Comparison of ENCODE assay signal across 25 cellular contexts in the genomic region with DNA sequence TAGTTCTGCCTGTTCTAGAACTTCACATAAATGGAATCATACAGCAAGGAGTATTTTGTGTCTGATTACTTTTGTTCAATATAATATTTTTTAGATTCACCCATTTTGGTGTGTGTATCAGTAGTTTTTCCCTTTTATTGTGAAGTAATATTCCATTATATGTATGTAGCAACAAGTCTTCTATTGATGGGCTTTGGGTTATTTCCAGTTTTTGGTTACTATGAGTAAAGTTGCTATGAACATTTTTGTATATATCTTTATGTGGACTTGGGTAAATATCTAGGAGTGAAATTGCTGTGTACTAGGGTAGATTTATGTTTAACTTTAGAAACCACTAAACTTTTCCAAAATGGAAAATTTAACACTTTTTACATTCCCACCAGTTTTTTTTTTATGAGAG. TPM values are rescaled to one million over a fixed set of nuclear protein-coding genes. Genes with fewer than 3 reads are reported as not detected.
DNase-seq lines count a peak whose midpoint lies in the region; ATAC-seq lines count a peak whose summit lies in the region.
"Had no signal": no experiment of that assay in that cellular context is flagged by ENCODE, and none has a peak within 500 bp of the region (broad histone marks: within the 10 kb centered on the region; RNA-seq: fewer than 3 reads in every experiment).

No MANE protein-coding gene starts in this region.

- POLR2A ChIA-PET in naive thymus-derived CD8-positive, alpha-beta T cell (lab: Charles Lee): no interaction called here

- DNase-seq in activated T-cell treated with anti-CD3 and anti-CD28 coated beads, Interleukin-2, amount 50 U/mL, for 24 hours: no peak
- DNase-seq in activated T-cell treated with anti-CD3 and anti-CD28 coated beads, Interleukin-2, amount 50 U/mL, for 4 hours: no peak
- DNase-seq in M059J (ENCODE audit: low read depth): peak; percentile 29
- no peak for DNase-seq in central memory CD8-positive, alpha-beta T cell (ENCODE audit: low spot score in 2 of 2)
- DNase-seq in naive thymus-derived CD8-positive, alpha-beta T cell: no peak
- no peak for DNase-seq in central memory CD4-positive, alpha-beta T cell
- no peak for DNase-seq in stimulated activated CD4-positive, alpha-beta T cell treated with anti-CD3 and anti-CD28 coated beads, Interleukin-4, amount 100 ng/mL, for 1 hour
- no peak for DNase-seq in activated CD4-positive, alpha-beta T cell treated with anti-CD3 and anti-CD28 coated beads for 1 hour
- DNase-seq: 8988T; activated CD4-positive, alpha-beta memory T cell treated with anti-CD3 and anti-CD28 coated beads, Interleukin-2, amount 10 ng/mL, durations not matched to agents 7 days and 5 days; activated naive CD4-positive, alpha-beta T cell treated with anti-CD3 and anti-CD28 coated beads for 36 hours; cerebellar nuclear complex; effector CD4-positive, alpha-beta T cell; EL; erythroblast; kidney; MG63; NCI-H146; NCI-H524; occipital lobe; retina; SK-N-SH; stimulated activated CD4-positive, alpha-beta T cell treated with anti-CD3 and anti-CD28 coated beads, Interleukin-2, amount 100 ng/mL, for 48 hours; stimulated activated naive CD4-positive, alpha-beta T cell treated with Interleukin-2 at 50 U/mL for 16 hours had no signal

- no peak for ATAC-seq in activated T-cell treated with anti-CD3 and anti-CD28 coated beads, Interleukin-2, amount 50 U/mL, for 4 hours
- ATAC-seq in central memory CD8-positive, alpha-beta T cell (replicated peaks; ENCODE audit: extremely low read depth, poor library complexity, severe bottlenecking): no peak
- ATAC-seq in naive thymus-derived CD8-positive, alpha-beta T cell: peak in 1 of 2 donors; percentile 50
- ATAC-seq: WTC11 had no signal

- H3K27ac Mint-ChIP-seq in activated T-cell treated with anti-CD3 and anti-CD28 coated beads, Interleukin-2, amount 50 U/mL, for 24 hours: peak overlapping the region; percentile 55
- H3K27ac Mint-ChIP-seq in central memory CD8-positive, alpha-beta T cell (ENCODE audit: low read depth): peak overlapping the region; percentile 70
- H3K27ac Mint-ChIP-seq in naive thymus-derived CD8-positive, alpha-beta T cell: peak overlapping the region in 7 of 10 donors; percentile 8 to 89 (median 54)
- H3K27ac Mint-ChIP-seq: activated CD4-positive, alpha-beta memory T cell treated with anti-CD3 and anti-CD28 coated beads, Interleukin-2, amount 10 ng/mL, durations not matched to agents 7 days and 5 days; activated naive CD4-positive, alpha-beta T cell treated with anti-CD3 and anti-CD28 coated beads for 36 hours; WTC11 had no signal

- peaks cover 58% of the 10 kb centered on the region for H3K4me1 Mint-ChIP-seq in activated T-cell treated with anti-CD3 and anti-CD28 coated beads, Interleukin-2, amount 50 U/mL, for 24 hours (ENCODE audit: low read depth)
- H3K4me1 Mint-ChIP-seq in activated T-cell treated with anti-CD3 and anti-CD28 coated beads, Interleukin-2, amount 50 U/mL, for 4 hours (ENCODE audit: low read depth): peaks cover 50% of the 10 kb centered on the region
- H3K4me1 Mint-ChIP-seq in central memory CD8-positive, alpha-beta T cell: peaks cover 36% of the 10 kb centered on the region
- H3K4me1 Mint-ChIP-seq in naive thymus-derived CD8-positive, alpha-beta T cell: peaks cover 13 to 59% (median 42%) of the 10 kb centered on the region in 4 donors

- H3K4me3 Mint-ChIP-seq in activated T-cell treated with anti-CD3 and anti-CD28 coated beads, Interleukin-2, amount 50 U/mL, for 24 hours: no peak overlapping the region
- H3K4me3 Mint-ChIP-seq in activated T-cell treated with anti-CD3 and anti-CD28 coated beads, Interleukin-2, amount 50 U/mL, for 4 hours: no peak overlapping the region
- no peak overlapping the region for H3K4me3 Mint-ChIP-seq in central memory CD8-positive, alpha-beta T cell
- H3K4me3 Mint-ChIP-seq in naive thymus-derived CD8-positive, alpha-beta T cell: no peak overlapping the region
- H3K4me3 Mint-ChIP-seq: activated CD4-positive, alpha-beta memory T cell treated with anti-CD3 and anti-CD28 coated beads, Interleukin-2, amount 10 ng/mL, durations not matched to agents 7 days and 5 days; activated naive CD4-positive, alpha-beta T cell treated with anti-CD3 and anti-CD28 coated beads for 36 hours; WTC11 had no signal

- H3K36me3 Mint-ChIP-seq in activated T-cell treated with anti-CD3 and anti-CD28 coated beads, Interleukin-2, amount 50 U/mL, for 24 hours (ENCODE audit: low read depth): peaks cover 27% of the 10 kb centered on the region
- H3K36me3 Mint-ChIP-seq in activated T-cell treated with anti-CD3 and anti-CD28 coated beads, Interleukin-2, amount 50 U/mL, for 4 hours (ENCODE audit: insufficient read depth): peaks cover 7% of the 10 kb centered on the region
- H3K36me3 Mint-ChIP-seq in central memory CD8-positive, alpha-beta T cell (ENCODE audit: insufficient read depth): peaks cover 4% of the 10 kb centered on the region
- H3K36me3 Mint-ChIP-seq in naive thymus-derived CD8-positive, alpha-beta T cell: peaks cover 0 to 3% (median 0%) of the 10 kb centered on the region in 3 donors
- H3K36me3 Mint-ChIP-seq: WTC11 had no signal

- H3K27me3 Mint-ChIP-seq in activated T-cell treated with anti-CD3 and anti-CD28 coated beads, Interleukin-2, amount 50 U/mL, for 24 hours: no peaks in the 10 kb centered on the region
- H3K27me3 Mint-ChIP-seq in activated T-cell treated with anti-CD3 and anti-CD28 coated beads, Interleukin-2, amount 50 U/mL, for 4 hours (ENCODE audit: low read depth): no peaks in the 10 kb centered on the region
- no peaks in the 10 kb centered on the region for H3K27me3 Mint-ChIP-seq in central memory CD8-positive, alpha-beta T cell
- H3K27me3 Mint-ChIP-seq in naive thymus-derived CD8-positive, alpha-beta T cell: no peaks in the 10 kb centered on the region
- H3K27me3 Mint-ChIP-seq: activated CD4-positive, alpha-beta memory T cell treated with anti-CD3 and anti-CD28 coated beads, Interleukin-2, amount 10 ng/mL, durations not matched to agents 7 days and 5 days had no signal

- no peaks in the 10 kb centered on the region for H3K9me3 Mint-ChIP-seq in activated T-cell treated with anti-CD3 and anti-CD28 coated beads, Interleukin-2, amount 50 U/mL, for 24 hours
- peaks cover 4% of the 10 kb centered on the region for H3K9me3 Mint-ChIP-seq in activated T-cell treated with anti-CD3 and anti-CD28 coated beads, Interleukin-2, amount 50 U/mL, for 4 hours
- H3K9me3 Mint-ChIP-seq in central memory CD8-positive, alpha-beta T cell: no peaks in the 10 kb centered on the region
- peaks cover 0 to 4% (median 0%) of the 10 kb centered on the region in 9 donors for H3K9me3 Mint-ChIP-seq in naive thymus-derived CD8-positive, alpha-beta T cell
- H3K9me3 Mint-ChIP-seq: activated CD4-positive, alpha-beta memory T cell treated with anti-CD3 and anti-CD28 coated beads, Interleukin-2, amount 10 ng/mL, durations not matched to agents 7 days and 5 days; activated naive CD4-positive, alpha-beta T cell treated with anti-CD3 and anti-CD28 coated beads for 36 hours; WTC11 had no signal

RNA-seq across cellular contexts. Expression of gene ADK, which starts 35.7 kb away (rescaled TPM):
- total RNA-seq in activated T-cell treated with anti-CD3 and anti-CD28 coated beads, Interleukin-2, amount 50 U/mL, for 4 hours: 10 to 100 TPM; 49.7 to 56.8 (median 56.2) TPM
- total RNA-seq in M059J (2014; rRNA removed; shearing (Covaris generic)): 67.2 and 72.7 TPM in 2 replicates
- total RNA-seq in naive thymus-derived CD8-positive, alpha-beta T cell: 10 to 100 TPM; 29.6 to 32.9 TPM
- polyA plus RNA-seq in naive thymus-derived CD8-positive, alpha-beta T cell: 10 to 100 TPM; 48.7 to 52.4 (median 49.0) TPM

RNA-seq across cellular contexts. Expression of gene AP3M1, which starts 36.0 kb away (rescaled TPM):
- total RNA-seq in activated T-cell treated with anti-CD3 and anti-CD28 coated beads, Interleukin-2, amount 50 U/mL, for 4 hours: 10 to 100 TPM; 49.8 to 56.7 (median 52.5) TPM
- 26.4 and 38.6 TPM in 2 replicates for total RNA-seq in M059J (2014; rRNA removed; shearing (Covaris generic))
- 10 to 100 TPM; 39.4 to 40.2 TPM for total RNA-seq in naive thymus-derived CD8-positive, alpha-beta T cell
- 10 to 100 TPM; 24.7 to 36.0 (median 28.4) TPM for polyA plus RNA-seq in naive thymus-derived CD8-positive, alpha-beta T cell
